2 cellular contexts compared by ENCODE assay signal in genomic region chr3:158712443-158712842, GRCh38.
TF ChIP-seq lines count a peak whose summit lies in the region.

No MANE protein-coding gene starts in this region.

TF ChIP-seq in IMR-90, 13 proteins besides CTCF, POLR2A, EP300 and RAD21:
- TF ChIP-seq FOS (IDR thresholded peaks at IDR 0.05; ENCODE audit: low read depth, low read length), result no peak
- no peak for TF ChIP-seq CEBPB (IDR thresholded peaks at IDR 0.05; ENCODE audit: low read depth, low read length)
- no peak for TF ChIP-seq CHD1 (IDR thresholded peaks at IDR 0.05; ENCODE audit: low read depth, low read length)
- no peak for TF ChIP-seq BHLHE40 (IDR thresholded peaks at IDR 0.05; ENCODE audit: low read depth, low read length)
- TF ChIP-seq RFX5 (IDR thresholded peaks at IDR 0.05; ENCODE audit: low read depth, low read length), result no peak
- no peak for TF ChIP-seq USF2 (IDR thresholded peaks at IDR 0.05; ENCODE audit: low read depth, low read length)
- TF ChIP-seq RCOR1 (IDR thresholded peaks at IDR 0.05; ENCODE audit: insufficient replicate concordance, low read length), result no peak
- TF ChIP-seq ELK1 (IDR thresholded peaks at IDR 0.05; ENCODE audit: borderline replicate concordance, low read depth, low read length), result no peak
- TF ChIP-seq MXI1 (IDR thresholded peaks at IDR 0.05; ENCODE audit: borderline replicate concordance, low read depth, low read length), result no peak
- no peak for TF ChIP-seq SMC3 (IDR thresholded peaks at IDR 0.05; ENCODE audit: low read depth, low read length)
TF ChIP-seq in IMR-90: peak in this region for 0.

TF ChIP-seq in GM12891, 5 proteins besides CTCF, POLR2A, EP300 and RAD21:
- TF ChIP-seq SPI1 (IDR thresholded peaks at IDR 0.05; ENCODE audit: low read depth, low read length) (no peak), POLR2AphosphoS5 (IDR thresholded peaks at IDR 0.05; ENCODE audit: low read depth, low read length) (no peak), TAF1 (IDR thresholded peaks at IDR 0.05; ENCODE audit: low read depth, low read length) (no peak), POU2F2 (IDR thresholded peaks at IDR 0.05; ENCODE audit: low read depth, low read length) (no peak), PAX5 (IDR thresholded peaks at IDR 0.05; ENCODE audit: insufficient read depth, low read length, severe bottlenecking) (no peak)
TF ChIP-seq in GM12891: peak in this region for 0.
